Comparison of ENCODE assay signal across 1 cellular context in genomic region chr1:16440480-16441311, GRCh38.
TF ChIP-seq lines count a peak whose summit lies in the region.

NECAP2 (plus strand) TSS chr1:16440724; CDS start chr1:16440762, 38 bp downstream.

TF ChIP-seq in HepG2, 621 proteins besides CTCF, POLR2A, EP300 and RAD21 (continued from another document and continues in another):
- TF ChIP-seq ASH2L (IDR thresholded peaks at IDR 0.05; ENCODE audit: insufficient read length, low read depth, low read length) (peak; percentile 86), RELA (CRISPR knock-in tag; IDR thresholded peaks at IDR 0.05) (peak; percentile 73; the same call in 1 of the 2 replicates), NCOA2 (CRISPR knock-in tag; IDR thresholded peaks at IDR 0.05) (peak; percentile 76), DR1 (CRISPR knock-in tag; IDR thresholded peaks at IDR 0.05) (peak; percentile 79), MLLT10 (CRISPR knock-in tag; IDR thresholded peaks at IDR 0.05) (no peak), IRF1 (CRISPR knock-in tag; IDR thresholded peaks at IDR 0.05; ENCODE audit: low read depth) (no peak), HOXA5 (CRISPR knock-in tag; IDR thresholded peaks at IDR 0.05) (peak; percentile 92), ZHX1 (CRISPR knock-in tag; IDR thresholded peaks at IDR 0.05; ENCODE audit: low read depth) (peak; percentile 86; the same call in 1 of the 2 replicates), ETV6 (CRISPR knock-in tag; conservative IDR thresholded peaks at IDR 0.05) (peak; percentile 72; the same call in 1 of the 2 replicates), BRD4 (CRISPR knock-in tag; IDR thresholded peaks at IDR 0.05) (peak; percentile 77), ELF3 (CRISPR knock-in tag; IDR thresholded peaks at IDR 0.05) (peak; percentile 85), ZNF275 (CRISPR knock-in tag; IDR thresholded peaks at IDR 0.05; ENCODE audit: borderline replicate concordance) (peak; percentile 87), ZNF569 (CRISPR knock-in tag; IDR thresholded peaks at IDR 0.05; ENCODE audit: borderline replicate concordance) (no peak), ZNF282 (IDR thresholded peaks at IDR 0.05; ENCODE audit: partially characterized antibody) (no peak), ZNF776 (CRISPR knock-in tag; IDR thresholded peaks at IDR 0.05) (peak; percentile 80; the same call in 1 of the 2 replicates), PBX3 (CRISPR knock-in tag; IDR thresholded peaks at IDR 0.05; ENCODE audit: borderline replicate concordance) (no peak; the same call in 1 of the 2 replicates), POLR2G (IDR thresholded peaks at IDR 0.05; ENCODE audit: low read depth, low read length) (peak; percentile 95), ZNF260 (CRISPR knock-in tag; IDR thresholded peaks at IDR 0.05; ENCODE audit: borderline replicate concordance, low read depth) (no peak), HMG20A (CRISPR knock-in tag; IDR thresholded peaks at IDR 0.05; ENCODE audit: borderline replicate concordance) (0 out of 2 replicates have a peak, but pooled peaks have one; percentile 24), SP2 (CRISPR knock-in tag; IDR thresholded peaks at IDR 0.05) (peak; percentile 70), WIZ (CRISPR knock-in tag; IDR thresholded peaks at IDR 0.05) (no peak), KDM2A (CRISPR knock-in tag; IDR thresholded peaks at IDR 0.05; ENCODE audit: borderline replicate concordance, low read depth) (peak; percentile 97), FOXJ3 (CRISPR knock-in tag; IDR thresholded peaks at IDR 0.05; ENCODE audit: borderline replicate concordance) (no peak), ZNF737 (CRISPR knock-in tag; IDR thresholded peaks at IDR 0.05; ENCODE audit: borderline replicate concordance) (no peak), ZBTB8A (CRISPR knock-in tag; IDR thresholded peaks at IDR 0.05; ENCODE audit: borderline replicate concordance, low read depth) (no peak), ZSCAN25 (CRISPR knock-in tag; IDR thresholded peaks at IDR 0.05) (no peak; the same call in 1 of the 2 replicates), ZNF546 (CRISPR knock-in tag; conservative IDR thresholded peaks at IDR 0.05) (peak; percentile 26; the same call in 1 of the 2 replicates), U2AF2 (IDR thresholded peaks at IDR 0.05; ENCODE audit: low read depth, low read length) (no peak), ZNF672 (CRISPR knock-in tag; IDR thresholded peaks at IDR 0.05) (no peak), ZSCAN30 (CRISPR knock-in tag; IDR thresholded peaks at IDR 0.05) (no peak), CAMTA2 (CRISPR knock-in tag; IDR thresholded peaks at IDR 0.05; ENCODE audit: borderline replicate concordance) (no peak; the same call in none of the 2 replicates), DPF2 (CRISPR knock-in tag; IDR thresholded peaks at IDR 0.05; ENCODE audit: borderline replicate concordance, low read depth) (peak; percentile 50; the same call in 1 of the 2 replicates), ZNF773 (CRISPR knock-in tag; IDR thresholded peaks at IDR 0.05; ENCODE audit: borderline replicate concordance) (no peak), NFIC (IDR thresholded peaks at IDR 0.05; ENCODE audit: low read length) (no peak), ZKSCAN1 (IDR thresholded peaks at IDR 0.05; ENCODE audit: low read length) (no peak), SOX5 (CRISPR knock-in tag; IDR thresholded peaks at IDR 0.05; ENCODE audit: borderline replicate concordance) (peak; percentile 66; the same call in 1 of the 2 replicates), ZNF205 (CRISPR knock-in tag; IDR thresholded peaks at IDR 0.05) (peak; percentile 94), BORCS8-MEF2B (CRISPR knock-in tag; IDR thresholded peaks at IDR 0.05) (no peak; the same call in 1 of the 2 replicates), MTF2 (CRISPR knock-in tag; IDR thresholded peaks at IDR 0.05; ENCODE audit: borderline replicate concordance) (peak; percentile 94), ZNF615 (CRISPR knock-in tag; IDR thresholded peaks at IDR 0.05; ENCODE audit: borderline replicate concordance) (0 out of 2 replicates have a peak, but pooled peaks have one; percentile 25), DZIP1 (CRISPR knock-in tag; IDR thresholded peaks at IDR 0.05) (0 out of 2 replicates have a peak, but pooled peaks have one; percentile 41), ZNF362 (CRISPR knock-in tag; IDR thresholded peaks at IDR 0.05; ENCODE audit: borderline replicate concordance) (peak; percentile 73; the same call in 1 of the 2 replicates), FLYWCH1 (CRISPR knock-in tag; IDR thresholded peaks at IDR 0.05) (no peak), YEATS2 (CRISPR knock-in tag; IDR thresholded peaks at IDR 0.05; ENCODE audit: borderline replicate concordance) (peak; percentile 97), IRF2 (CRISPR knock-in tag; IDR thresholded peaks at IDR 0.05) (peak; percentile 98), SP5 (CRISPR knock-in tag; IDR thresholded peaks at IDR 0.05; ENCODE audit: borderline replicate concordance, low read depth) (peak; percentile 50; the same call in 1 of the 2 replicates), ZBTB10 (CRISPR knock-in tag; IDR thresholded peaks at IDR 0.05; ENCODE audit: borderline replicate concordance) (0 out of 2 replicates have a peak, but pooled peaks have one; percentile 38), HOMEZ (CRISPR knock-in tag; IDR thresholded peaks at IDR 0.05; ENCODE audit: low read depth) (no peak; the same call in 1 of the 2 replicates), ZNF878 (CRISPR knock-in tag; IDR thresholded peaks at IDR 0.05) (no peak), PHB2 (IDR thresholded peaks at IDR 0.05; ENCODE audit: partially characterized antibody) (no peak), GFI1 (CRISPR knock-in tag; IDR thresholded peaks at IDR 0.05; ENCODE audit: borderline replicate concordance) (peak; percentile 70; the same call in 1 of the 2 replicates), CBFB (CRISPR knock-in tag; IDR thresholded peaks at IDR 0.05) (peak; percentile 90), ZNF431 (CRISPR knock-in tag; IDR thresholded peaks at IDR 0.05; ENCODE audit: borderline replicate concordance, low read depth) (peak; percentile 72), ATF4 (CRISPR knock-in tag; IDR thresholded peaks at IDR 0.05) (0 out of 4 replicates have a peak, but pooled peaks of 1 of the 2 experiments have one; percentile 13), KLF12 (CRISPR knock-in tag; IDR thresholded peaks at IDR 0.05; ENCODE audit: borderline replicate concordance) (peak; percentile 74; the same call in 1 of the 2 replicates), ZNF552 (CRISPR knock-in tag; IDR thresholded peaks at IDR 0.05; ENCODE audit: borderline replicate concordance) (no peak)
